Comparison of ENCODE assay signal across 8 cellular contexts in the genomic region with DNA sequence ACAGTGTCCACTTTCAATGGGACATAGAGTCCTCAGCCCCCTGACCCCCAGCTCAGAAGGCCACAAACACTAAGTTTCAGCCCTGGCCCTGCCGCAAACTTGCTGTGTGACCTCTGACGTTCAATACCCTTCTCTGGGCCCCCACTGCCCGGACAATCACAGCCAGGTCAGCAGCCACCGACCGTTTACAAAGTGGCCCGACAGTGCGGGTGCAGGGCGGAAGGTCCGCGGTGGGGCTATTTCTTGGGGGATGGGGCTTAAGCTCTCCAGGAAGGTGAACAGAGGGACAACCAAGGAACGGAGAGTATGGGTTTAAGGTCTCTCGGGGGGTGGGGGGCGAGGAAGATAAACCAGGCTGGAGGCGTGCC. TPM values are rescaled to one million over a fixed set of nuclear protein-coding genes. Genes with fewer than 3 reads are reported as not detected.
DNase-seq lines count a peak whose midpoint lies in the region; ATAC-seq and TF ChIP-seq lines count a peak whose summit lies in the region.

No MANE protein-coding gene starts in this region.

- H3K4me2 ChIP-seq in DND-41 (ENCODE audit: insufficient read depth, low read length), result peak overlapping the region; percentile 90
- H3K4me2 ChIP-seq in parathyroid adenoma (ENCODE audit: low read length), result peak overlapping the region; percentile 100

- intact Hi-C loops in esophagus muscularis mucosa (cut with DNase I), result no loop called here

- H3K9ac ChIP-seq in DND-41 (ENCODE audit: low read depth, low read length) (peak overlapping the region; percentile 65), SK-N-MC (ENCODE audit: insufficient read length) (peak overlapping the region; percentile 92), parathyroid adenoma (no peak overlapping the region)

- no peak for TF ChIP-seq EP300 in esophagus muscularis mucosa (IDR thresholded peaks at IDR 0.05)

- TF ChIP-seq POLR2A in esophagus muscularis mucosa (IDR thresholded peaks at IDR 0.05; ENCODE audit: low read depth), result no peak

- H3K27me3 ChIP-seq in DND-41 (ENCODE audit: insufficient read depth, low read length, poor library complexity), result no peaks in the 10 kb centered on the region
- H3K27me3 ChIP-seq in esophagus muscularis mucosa, result no peaks in the 10 kb centered on the region
- no peaks in the 10 kb centered on the region for H3K27me3 ChIP-seq in parathyroid adenoma (ENCODE audit: control insufficient read depth, insufficient read depth, low read length)

- DNase-seq in DND-41, result no peak
- no peak for DNase-seq in SK-N-MC (ENCODE audit: low read depth, low spot score)
- DNase-seq in esophagus muscularis mucosa (ENCODE audit: extremely low spot score), result no peak
- DNase-seq in mesenteric fat pad (ENCODE audit: low spot score), result no peak
- no peak for DNase-seq in stimulated activated CD4-positive, alpha-beta T cell treated with anti-CD3 and anti-CD28 coated beads, Interleukin-2, amount 100 ng/mL, for 48 hours

- H3K27ac ChIP-seq in DND-41 (ENCODE audit: low read length) (peak overlapping the region; percentile 88), SK-N-MC (peak overlapping the region; percentile 96; the same call in 1 of the 2 replicates), esophagus muscularis mucosa (replicated peaks in 1 of 4) (peak overlapping the region; percentile 85 to 94 (median 90)), parathyroid adenoma (peak overlapping the region; percentile 90)

- H3K36me3 ChIP-seq in DND-41 (ENCODE audit: insufficient read depth, low read length), result peaks cover 48% of the 10 kb centered on the region
- peaks cover 44% of the 10 kb centered on the region for H3K36me3 ChIP-seq in SK-N-MC (ENCODE audit: insufficient read depth, low read length)
- peaks cover 32 to 42% (median 36%) of the 10 kb centered on the region in 4 donors for H3K36me3 ChIP-seq in esophagus muscularis mucosa
- no peaks in the 10 kb centered on the region for H3K36me3 ChIP-seq in parathyroid adenoma (ENCODE audit: control insufficient read depth, insufficient read depth, low read length)

- peaks cover 44% of the 10 kb centered on the region for H4K20me1 ChIP-seq in DND-41 (ENCODE audit: insufficient read depth, low read length)

- TF ChIP-seq CTCF in DND-41 (IDR thresholded peaks at IDR 0.05; ENCODE audit: borderline replicate concordance, extremely low read depth, low read length, poor library complexity, severe bottlenecking) (no peak), esophagus muscularis mucosa (IDR thresholded peaks at IDR 0.05) (no peak), parathyroid adenoma (IDR thresholded peaks at IDR 0.05) (no peak)

- no peak overlapping the region for H2AFZ ChIP-seq in DND-41 (ENCODE audit: low read depth, low read length)
- peak overlapping the region; percentile 96 for H2AFZ ChIP-seq in parathyroid adenoma

- WGBS in esophagus muscularis mucosa, result 0% methylated on average over 11 of the region's 14 CpGs

- H3K4me3 ChIP-seq in DND-41 (ENCODE audit: low read depth in 1 of 2, low read length in 2 of 2) (peak overlapping the region; percentile 76 to 80), SK-N-MC (peak overlapping the region; percentile 92), esophagus muscularis mucosa (peak overlapping the region; percentile 71 to 84 (median 74)), parathyroid adenoma (ENCODE audit: low read depth, low read length) (peak overlapping the region; percentile 98)

- no peak for ATAC-seq in DND-41 (ENCODE audit: insufficient read depth, low read depth)
- ATAC-seq in GM21526 (IDR thresholded peaks at IDR 0.05; ENCODE audit: low FRiP score, unreplicated experiment), result no peak
- ATAC-seq in GM21737 (IDR thresholded peaks at IDR 0.05; ENCODE audit: unreplicated experiment), result no peak

- H3K9me3 ChIP-seq in DND-41 (ENCODE audit: insufficient read depth, low read length, severe bottlenecking) (no peaks in the 10 kb centered on the region), SK-N-MC (ENCODE audit: low read depth, low read length) (no peaks in the 10 kb centered on the region), esophagus muscularis mucosa (no peaks in the 10 kb centered on the region), parathyroid adenoma (ENCODE audit: control insufficient read depth, low read length) (no peaks in the 10 kb centered on the region)

- H3K4me1 ChIP-seq in DND-41 (ENCODE audit: insufficient read depth, low read length) (peaks cover 38% of the 10 kb centered on the region), esophagus muscularis mucosa (peaks cover 29 to 80% (median 56%) of the 10 kb centered on the region in 4 donors), parathyroid adenoma (peaks cover 2% of the 10 kb centered on the region)

- H3K79me2 ChIP-seq in DND-41 (ENCODE audit: insufficient read depth, low read length) (peaks cover 48% of the 10 kb centered on the region), parathyroid adenoma (peaks cover 32% of the 10 kb centered on the region)

RNA-seq across cellular contexts. Expression of a gene that starts 0.5 kb away (rescaled TPM):
- total RNA-seq in esophagus muscularis mucosa (10 to 100 TPM; 58.5 to 85.0 (median 69.8) TPM), mesenteric fat pad (56.2 TPM)

RNA-seq across cellular contexts. Expression of a gene that starts 1.5 kb away (rescaled TPM):
- total RNA-seq in esophagus muscularis mucosa, result 10 to 100 TPM in 1 of 4 donors, 1 to 10 TPM in 3; 6.3 to 10.4 (median 7.7) TPM
- 2.1 TPM for total RNA-seq in mesenteric fat pad

RNA-seq across cellular contexts. Expression of a gene that starts 31.4 kb away (rescaled TPM):
- 10 to 100 TPM in 2 of 4 donors, 1 to 10 TPM in 2; 4.2 to 11.7 (median 8.8) TPM for total RNA-seq in esophagus muscularis mucosa
- total RNA-seq in mesenteric fat pad, result 12.7 TPM
